ENCODE assay signal across 32 cellular contexts in genomic region chr13:106132216-106132615, GRCh38.
A peak's percentile ranks its signal among the peaks of the same experiment; 100 is the strongest.
DNase-seq lines count a peak whose midpoint lies in the region; ATAC-seq, FAIRE-seq and TF ChIP-seq lines count a peak whose summit lies in the region.
"Had no signal": no experiment of that assay in that cellular context is flagged by ENCODE, and none has a peak within 500 bp of the region (broad histone marks: within the 10 kb centered on the region; RNA-seq: fewer than 3 reads in every experiment).

No MANE protein-coding gene starts in this region.

- H3K27me3 ChIP-seq in smooth muscle cell (ENCODE audit: low read depth): no peaks in the 10 kb centered on the region
- H3K27me3 ChIP-seq: gastroesophageal sphincter, ovary, upper lobe of left lung had no signal

- no peak overlapping the region for H2AFZ ChIP-seq in smooth muscle cell (ENCODE audit: low read depth)
- H2AFZ ChIP-seq: GM23248 had no signal

- WGBS in smooth muscle cell (ENCODE audit: low lambda C conversion rate): 96% methylated on average over 1 of the region's 1 CpG

- H3K4me3 ChIP-seq in smooth muscle cell: no peak overlapping the region
- H3K4me3 ChIP-seq: gastroesophageal sphincter, GM12878, GM23248, ovary, upper lobe of left lung had no signal

- no peaks in the 10 kb centered on the region for H3F3A ChIP-seq in smooth muscle cell (ENCODE audit: low read depth)

- H3K36me3 ChIP-seq in smooth muscle cell (ENCODE audit: low read depth): no peaks in the 10 kb centered on the region
- H3K36me3 ChIP-seq: gastroesophageal sphincter, ovary, upper lobe of left lung had no signal

- H3K4me1 ChIP-seq in smooth muscle cell (ENCODE audit: low read depth): no peaks in the 10 kb centered on the region
- H3K4me1 ChIP-seq: gastroesophageal sphincter, upper lobe of left lung had no signal

- peak; percentile 68 for FAIRE-seq in RCC 7860 (lab: Jason Lieb, UNC)
- FAIRE-seq: D721Med, GM12878 had no signal

- no peak overlapping the region for H3K27ac ChIP-seq in smooth muscle cell (ENCODE audit: low read depth)
- H3K27ac ChIP-seq: gastroesophageal sphincter, GM23248, ovary, upper lobe of left lung had no signal

- ATAC-seq in left colon: peak; percentile 88
- ATAC-seq: activated CD8-positive, alpha-beta T cell treated with anti-CD3 and anti-CD28 coated beads, Interleukin-2, amount 10 ng/mL, durations not matched to agents 7 days and 5 days; gastroesophageal sphincter; GM12878; natural killer cell treated with Interleukin-12 subunit alpha and Interleukin-12 subunit beta and Interleukin-15 and Interleukin-18, amount 100 ng/mL, for 72 hours; right cardiac atrium; stimulated activated effector memory CD8-positive, alpha-beta T cell treated with anti-CD3 and anti-CD28 coated beads, Interleukin-12 subunit alpha, Interleukin-12 subunit beta, amount 100 ng/mL, for 72 hours; T-helper 17 cell had no signal

- no peaks in the 10 kb centered on the region for H4K20me1 ChIP-seq in smooth muscle cell (ENCODE audit: low read depth)

- no peak overlapping the region for H3K9ac ChIP-seq in smooth muscle cell (ENCODE audit: low read depth)
- H3K9ac ChIP-seq: GM23248, SK-N-SH had no signal

- peaks cover 15% of the 10 kb centered on the region for H3K9me3 Mint-ChIP-seq in chondrocyte (ENCODE audit: low read depth)
- no peaks in the 10 kb centered on the region for H3K9me3 Mint-ChIP-seq in Calu3 (ENCODE audit: low read depth, unreplicated experiment)

- H3K4me3 Mint-ChIP-seq in chondrocyte (ENCODE audit: unreplicated experiment) (no peak overlapping the region), Calu3 (ENCODE audit: low read depth, unreplicated experiment) (no peak overlapping the region)
- H3K4me3 Mint-ChIP-seq: activated CD8-positive, alpha-beta T cell treated with anti-CD3 and anti-CD28 coated beads, Interleukin-2, amount 10 ng/mL, durations not matched to agents 7 days and 5 days; brain; immature natural killer cell; natural killer cell treated with Interleukin-12 subunit alpha and Interleukin-12 subunit beta and Interleukin-15 and Interleukin-18, amount 100 ng/mL, for 72 hours; stimulated activated effector memory CD8-positive, alpha-beta T cell treated with anti-CD3 and anti-CD28 coated beads, Interleukin-12 subunit alpha, Interleukin-12 subunit beta, amount 100 ng/mL, for 72 hours; T-helper 17 cell had no signal

- H3K9me3 ChIP-seq in smooth muscle cell (replicated peaks; ENCODE audit: low read depth): no peaks in the 10 kb centered on the region
- H3K9me3 ChIP-seq: gastroesophageal sphincter, ovary, SK-N-SH, upper lobe of left lung had no signal

- no peaks in the 10 kb centered on the region for H3K27me3 Mint-ChIP-seq in chondrocyte (ENCODE audit: low read depth)
- no peaks in the 10 kb centered on the region for H3K27me3 Mint-ChIP-seq in Calu3 (ENCODE audit: unreplicated experiment)
- H3K27me3 Mint-ChIP-seq: natural killer cell treated with Interleukin-12 subunit alpha and Interleukin-12 subunit beta and Interleukin-15 and Interleukin-18, amount 100 ng/mL, for 72 hours; T-helper 17 cell had no signal

- H3K4me1 Mint-ChIP-seq in chondrocyte (ENCODE audit: low read depth): peaks cover 27% of the 10 kb centered on the region
- peaks cover 17% of the 10 kb centered on the region for H3K4me1 Mint-ChIP-seq in Calu3 (ENCODE audit: low read depth, unreplicated experiment)
- H3K4me1 Mint-ChIP-seq: brain; immature natural killer cell; stimulated activated effector memory CD8-positive, alpha-beta T cell treated with anti-CD3 and anti-CD28 coated beads, Interleukin-12 subunit alpha, Interleukin-12 subunit beta, amount 100 ng/mL, for 72 hours; T-helper 17 cell had no signal

- intact Hi-C loops in left colon (cut with DNase I, micrococcal nuclease): no loop called here
- intact Hi-C loops in Calu3 (cut with micrococcal nuclease; ENCODE audit: unreplicated experiment): no loop called here

- H3K4me2 ChIP-seq in smooth muscle cell: peak overlapping the region; percentile 27
- H3K4me2 ChIP-seq: SK-N-SH had no signal

- peak; percentile 7 for TF ChIP-seq CTCF in chondrocyte (IDR thresholded peaks at IDR 0.05)
- no peak for TF ChIP-seq CTCF in smooth muscle cell (IDR thresholded peaks at IDR 0.05; ENCODE audit: borderline replicate concordance, insufficient read depth, poor library complexity, severe bottlenecking)
- TF ChIP-seq CTCF in Calu3 (IDR thresholded peaks at IDR 0.05; ENCODE audit: unreplicated experiment): no peak

- CTCF ChIA-PET in Calu3 (lab: Charles Lee): no interaction called here

- BruUV-seq in Calu3 (replicated peaks; lab: Mats Ljungman, UMichigan): no TSS peak

- peak overlapping the region; percentile 55 for H3K27ac Mint-ChIP-seq in chondrocyte (ENCODE audit: unreplicated experiment)
- H3K27ac Mint-ChIP-seq in Calu3 (ENCODE audit: unreplicated experiment): no peak overlapping the region
- H3K27ac Mint-ChIP-seq: activated CD8-positive, alpha-beta T cell treated with anti-CD3 and anti-CD28 coated beads, Interleukin-2, amount 10 ng/mL, durations not matched to agents 7 days and 5 days; brain; immature natural killer cell; natural killer cell treated with Interleukin-12 subunit alpha and Interleukin-12 subunit beta and Interleukin-15 and Interleukin-18, amount 100 ng/mL, for 72 hours; stimulated activated effector memory CD8-positive, alpha-beta T cell treated with anti-CD3 and anti-CD28 coated beads, Interleukin-12 subunit alpha, Interleukin-12 subunit beta, amount 100 ng/mL, for 72 hours; T-helper 17 cell had no signal

- peak; percentile 33 for DNase-seq in RCC 7860 (ENCODE audit: low spot score)
- no peak for DNase-seq in chondrocyte (ENCODE audit: low spot score)
- no peak for DNase-seq in left colon
- DNase-seq in smooth muscle cell (lab: John Stamatoyannopoulos, UW; ENCODE audit: unreplicated experiment): no peak
- no peak for DNase-seq in activated gamma-delta T cell treated with Interleukin-2 at 50 U/mL for 16 hours
- no peak for DNase-seq in putamen (ENCODE audit: low spot score)
- no peak for DNase-seq in Calu3
- DNase-seq: activated CD8-positive, alpha-beta T cell treated with anti-CD3 and anti-CD28 coated beads, Interleukin-2, amount 10 ng/mL, durations not matched to agents 7 days and 5 days; activated effector memory CD4-positive, alpha-beta T cell treated with Interleukin-2 at 50 U/mL for 16 hours; effector CD8-positive, alpha-beta T cell; hypothalamus; immature natural killer cell; Karpas-422; MV-4-11; NCI-H1436 treated with DMSO at 0.1 percent for 48 hours; NCI-H2107; NCI-H446 treated with DMSO at 0.1 percent for 48 hours; ovary; right cardiac atrium; RPMI8226; SK-N-SH; stimulated activated CD4-positive, alpha-beta T cell treated with anti-CD3 and anti-CD28 coated beads, Interleukin-4, amount 100 ng/mL, for 24 hours; substantia nigra; T-helper 17 cell; upper lobe of left lung had no signal

- H3K36me3 Mint-ChIP-seq in chondrocyte (ENCODE audit: low read depth) (peaks cover 6% of the 10 kb centered on the region), Calu3 (ENCODE audit: insufficient read depth, unreplicated experiment) (no peaks in the 10 kb centered on the region)
- H3K36me3 Mint-ChIP-seq: brain; immature natural killer cell; stimulated activated effector memory CD8-positive, alpha-beta T cell treated with anti-CD3 and anti-CD28 coated beads, Interleukin-12 subunit alpha, Interleukin-12 subunit beta, amount 100 ng/mL, for 72 hours had no signal

- no peaks in the 10 kb centered on the region for H3K79me2 ChIP-seq in smooth muscle cell (ENCODE audit: low read depth)
